Comparison of ENCODE assay signal across 1 cellular context in genomic region chr12:117646595-117646994, GRCh38.
TF ChIP-seq lines count a peak whose summit lies in the region.

No MANE protein-coding gene starts in this region.

TF ChIP-seq in SK-N-SH, 30 proteins besides CTCF, POLR2A, EP300 and RAD21 (continued from another document):
- no peak for TF ChIP-seq ZBTB33 (IDR thresholded peaks at IDR 0.05; ENCODE audit: borderline replicate concordance, low read depth)
- no peak for TF ChIP-seq EZH2phosphoT487 (IDR thresholded peaks at IDR 0.05; ENCODE audit: borderline replicate concordance, low read depth)
- TF ChIP-seq REST (IDR thresholded peaks at IDR 0.05; ENCODE audit: low read depth, low read length), result no peak
